18 cellular contexts compared by ENCODE assay signal in genomic region chr14:77618381-77618780, GRCh38. TPM values are rescaled to one million over a fixed set of nuclear protein-coding genes. Genes with fewer than 3 reads are reported as not detected.
DNase-seq lines count a peak whose midpoint lies in the region; TF ChIP-seq lines count a peak whose summit lies in the region.
"Had no signal": no experiment of that assay in that cellular context is flagged by ENCODE, and none has a peak within 500 bp of the region (broad histone marks: within the 10 kb centered on the region; RNA-seq: fewer than 3 reads in every experiment).

No MANE protein-coding gene starts in this region.

- TF ChIP-seq EP300 in esophagus muscularis mucosa (IDR thresholded peaks at IDR 0.05) = no peak

- H3K4me1 ChIP-seq in OCI-LY7 (ENCODE audit: insufficient read depth, low read length, poor library complexity, severe bottlenecking) (peaks cover 24% of the 10 kb centered on the region), esophagus muscularis mucosa (peaks cover 14 to 23% (median 17%) of the 10 kb centered on the region in 4 donors)

- no peaks in the 10 kb centered on the region for H3K27me3 Mint-ChIP-seq in activated CD4-positive, alpha-beta T cell treated with anti-CD3 and anti-CD28 coated beads, Interleukin-2, amount 10 ng/mL, durations not matched to agents 24 days and 14 days
- H3K27me3 Mint-ChIP-seq: CD8-positive, alpha-beta memory T cell had no signal

- H3K79me2 ChIP-seq in OCI-LY7 (ENCODE audit: insufficient read depth, low read depth, low read length) = peaks cover 26% of the 10 kb centered on the region

- CTCF ChIA-PET in OCI-LY7 (lab: Charles Lee; ENCODE audit: unreplicated experiment) = no interaction called here

- H3K27me3 ChIP-seq in esophagus muscularis mucosa = no peaks in the 10 kb centered on the region
- H3K27me3 ChIP-seq: Peyer's patch, SJSA1 had no signal

- no peaks in the 10 kb centered on the region for H3K9me3 Mint-ChIP-seq in activated CD4-positive, alpha-beta T cell treated with anti-CD3 and anti-CD28 coated beads, Interleukin-2, amount 10 ng/mL, durations not matched to agents 24 days and 14 days
- H3K9me3 Mint-ChIP-seq: CD8-positive, alpha-beta memory T cell had no signal

- H3K4me2 ChIP-seq in OCI-LY7 (ENCODE audit: low read length) = no peak overlapping the region

- peaks cover 21% of the 10 kb centered on the region; the same call in 1 of the 2 replicates for H4K20me1 ChIP-seq in OCI-LY7 (ENCODE audit: insufficient read depth, low read length)

- peaks cover 14% of the 10 kb centered on the region for H3K36me3 Mint-ChIP-seq in activated CD4-positive, alpha-beta T cell treated with anti-CD3 and anti-CD28 coated beads, Interleukin-2, amount 10 ng/mL, durations not matched to agents 24 days and 14 days (ENCODE audit: low read depth)

- H3K27ac ChIP-seq in OCI-LY7 (ENCODE audit: low read depth, low read length, poor library complexity, severe bottlenecking) (no peak overlapping the region), epithelial cell of prostate (peak overlapping the region; percentile 7), esophagus muscularis mucosa (replicated peaks in 1 of 4) (no peak overlapping the region)
- H3K27ac ChIP-seq: 22Rv1, Peyer's patch, SJSA1 had no signal

- POLR2A ChIA-PET in OCI-LY7 (lab: Charles Lee) = interaction anchor here (0.8 to 1.3 kb wide), 4 partner anchors 10 to 32 kb away, joined by 3 to 5 read pairs (median 4); no protein-coding TSS in a partner anchor

- H3K4me3 ChIP-seq in OCI-LY7 (ENCODE audit: low read depth, low read length, poor library complexity, severe bottlenecking) (no peak overlapping the region), esophagus muscularis mucosa (no peak overlapping the region)
- H3K4me3 ChIP-seq: Peyer's patch, SJSA1 had no signal

- peak overlapping the region; percentile 62; the same call in 1 of the 2 replicates for H2AFZ ChIP-seq in OCI-LY7 (ENCODE audit: low read length)

- intact Hi-C loops in activated CD4-positive, alpha-beta T cell treated with anti-CD3 and anti-CD28 coated beads, Interleukin-2, amount 10 ng/mL, durations not matched to agents 24 days and 14 days (cut with micrococcal nuclease) = loop anchor here (5.0 to 10.0 kb wide), 5 partner anchors 36 to 244 kb away; partner anchors contain the start of genes ALKBH1, SAMD15, SLIRP and TMED8
- intact Hi-C loops in OCI-LY7 (cut with micrococcal nuclease; ENCODE audit: unreplicated experiment) (loop anchor here (5.0 kb wide), 1 partner anchor 246 kb away; no protein-coding TSS in a partner anchor), esophagus muscularis mucosa (cut with DNase I) (loop anchor here (5.0 kb wide), 3 partner anchors 89 to 296 kb away; partner anchors contain the start of genes AHSA1, ALKBH1, GSTZ1 and POMT2)

- no peak for DNase-seq in activated CD4-positive, alpha-beta T cell treated with anti-CD3 and anti-CD28 coated beads, Interleukin-2, amount 10 ng/mL, durations not matched to agents 24 days and 14 days
- no peak for DNase-seq in activated CD4-positive, alpha-beta T cell treated with anti-CD3 and anti-CD28 coated beads for 48 hours
- DNase-seq in OCI-LY7 (ENCODE audit: low spot score) (no peak), epithelial cell of prostate (ENCODE audit: low read depth, low spot score) (no peak), 8988T (no peak), esophagus muscularis mucosa (ENCODE audit: extremely low spot score) (no peak), HCEC 1CT (no peak), cerebellum (ENCODE audit: low spot score) (no peak)
- DNase-seq: CD8-positive, alpha-beta memory T cell; KG1; NCI-H1417; NCI-H187; NCI-H226; NCI-H524 treated with DMSO at 0.1 percent for 48 hours; Peyer's patch; T-helper 2 cell had no signal

- TF ChIP-seq CTCF in OCI-LY7 (conservative IDR thresholded peaks at IDR 0.05; ENCODE audit: low read length) = no peak
- no peak for TF ChIP-seq CTCF in esophagus muscularis mucosa (IDR thresholded peaks at IDR 0.05)

- no peaks in the 10 kb centered on the region for H3K9me2 ChIP-seq in OCI-LY7 (ENCODE audit: insufficient read depth, low read length)

- H3K9me3 ChIP-seq in OCI-LY7 (ENCODE audit: low read length) (no peaks in the 10 kb centered on the region), esophagus muscularis mucosa (no peaks in the 10 kb centered on the region)
- H3K9me3 ChIP-seq: Peyer's patch, SJSA1 had no signal

- H3K36me3 ChIP-seq in OCI-LY7 (ENCODE audit: insufficient read depth, low read length) (peaks cover 7% of the 10 kb centered on the region; the same call in 1 of the 2 replicates), esophagus muscularis mucosa (no peaks in the 10 kb centered on the region)
- H3K36me3 ChIP-seq: Peyer's patch had no signal

- peaks cover 30% of the 10 kb centered on the region for H3K4me1 Mint-ChIP-seq in activated CD4-positive, alpha-beta T cell treated with anti-CD3 and anti-CD28 coated beads, Interleukin-2, amount 10 ng/mL, durations not matched to agents 24 days and 14 days

- no peak for TF ChIP-seq POLR2A in esophagus muscularis mucosa (IDR thresholded peaks at IDR 0.05; ENCODE audit: low read depth)

- WGBS in esophagus muscularis mucosa = 89% methylated on average over 5 of the region's 5 CpGs

- no peak overlapping the region for H3K4me3 Mint-ChIP-seq in activated CD4-positive, alpha-beta T cell treated with anti-CD3 and anti-CD28 coated beads, Interleukin-2, amount 10 ng/mL, durations not matched to agents 24 days and 14 days

- peak overlapping the region; percentile 2 for H3K27ac Mint-ChIP-seq in activated CD4-positive, alpha-beta T cell treated with anti-CD3 and anti-CD28 coated beads, Interleukin-2, amount 10 ng/mL, durations not matched to agents 24 days and 14 days

- no TSS peak for BruUV-seq in OCI-LY7 (replicated peaks; lab: Mats Ljungman, UMichigan)

RNA-seq across cellular contexts. Expression of gene SPTLC2, which starts 1.9 kb away (rescaled TPM):
- total RNA-seq in activated CD4-positive, alpha-beta T cell treated with anti-CD3 and anti-CD28 coated beads, Interleukin-2, amount 10 ng/mL, durations not matched to agents 24 days and 14 days = 26.6 and 28.3 TPM in 2 replicates
- 14.7 and 19.6 TPM in 2 replicates for total RNA-seq in OCI-LY7 (2014; rRNA removed; shearing (Covaris generic))
- 36.8 and 45.1 TPM in 2 replicates for total RNA-seq in OCI-LY7 (2022)
- 10 to 100 TPM; 14.5 to 25.3 (median 20.1) TPM for total RNA-seq in esophagus muscularis mucosa
- 26.5 TPM for total RNA-seq in cerebellum
